ENCODE assay signal across 18 cellular contexts in genomic region chr15:38370079-38370478, GRCh38.
"Had no signal": no experiment of that assay in that cellular context is flagged by ENCODE, and none has a peak within 500 bp of the region (broad histone marks: within the 10 kb centered on the region; RNA-seq: fewer than 3 reads in every experiment).

No MANE protein-coding gene starts in this region.

- H3K27ac Mint-ChIP-seq: natural killer cell; progenitor cell of endocrine pancreas; stimulated activated memory B cell treated with anti-CD40 and anti-IgM and Interleukin-4, amounts not matched to agents 10 μg/mL and 1 μg/mL and 100 μg/mL, for 72 hours had no signal

- H3K36me3 ChIP-seq: lower lobe of right lung, right atrium auricular region, suprapubic skin, transverse colon, upper lobe of right lung, uterus had no signal

- DNase-seq: dorsolateral prefrontal cortex; effector CD4-positive, alpha-beta T cell; foreskin melanocyte; left ventricle myocardium superior; lower lobe of right lung; natural killer cell; occipital lobe; stimulated activated CD4-positive, alpha-beta T cell treated with anti-CD3 and anti-CD28 coated beads, Interleukin-2, amount 100 ng/mL, for 24 hours; stimulated activated CD4-positive, alpha-beta T cell treated with anti-CD3 and anti-CD28 coated beads, Interleukin-4, amount 100 ng/mL, for 4 hours; stimulated activated naive CD8-positive, alpha-beta T cell treated with anti-CD3 and anti-CD28 coated beads, Interleukin-15, Interleukin-2, amounts not matched to agents 100 U/mL and 50 U/mL, for 24 hours; transverse colon; upper lobe of right lung; uterus had no signal

- H3K9ac ChIP-seq: parathyroid adenoma had no signal

- H3K4me3 ChIP-seq: dorsolateral prefrontal cortex, lower lobe of right lung, right atrium auricular region, suprapubic skin, transverse colon, upper lobe of right lung, uterus had no signal

- H3K4me1 Mint-ChIP-seq: natural killer cell; stimulated activated memory B cell treated with anti-CD40 and anti-IgM and Interleukin-4, amounts not matched to agents 10 μg/mL and 1 μg/mL and 100 μg/mL, for 72 hours had no signal

- H3K36me3 Mint-ChIP-seq: natural killer cell; stimulated activated memory B cell treated with anti-CD40 and anti-IgM and Interleukin-4, amounts not matched to agents 10 μg/mL and 1 μg/mL and 100 μg/mL, for 72 hours had no signal

- H3K79me2 ChIP-seq: parathyroid adenoma had no signal

- H2AFZ ChIP-seq: parathyroid adenoma had no signal

- H3K27ac ChIP-seq: dorsolateral prefrontal cortex, lower lobe of right lung, parathyroid adenoma, right atrium auricular region, suprapubic skin, transverse colon, upper lobe of right lung, uterus had no signal

- H3K27me3 ChIP-seq: dorsolateral prefrontal cortex, right atrium auricular region, suprapubic skin, upper lobe of right lung, uterus had no signal

- H3K4me1 ChIP-seq: parathyroid adenoma, suprapubic skin, transverse colon, upper lobe of right lung, uterus had no signal

- H3K9me3 ChIP-seq: lower lobe of right lung, right atrium auricular region, suprapubic skin, transverse colon, upper lobe of right lung, uterus had no signal

- H3K4me3 Mint-ChIP-seq: natural killer cell; stimulated activated memory B cell treated with anti-CD40 and anti-IgM and Interleukin-4, amounts not matched to agents 10 μg/mL and 1 μg/mL and 100 μg/mL, for 72 hours had no signal

- H3K9me3 Mint-ChIP-seq: stimulated activated memory B cell treated with anti-CD40 and anti-IgM and Interleukin-4, amounts not matched to agents 10 μg/mL and 1 μg/mL and 100 μg/mL, for 72 hours had no signal
